ENCODE assay signal across 8 cellular contexts in the genomic region with DNA sequence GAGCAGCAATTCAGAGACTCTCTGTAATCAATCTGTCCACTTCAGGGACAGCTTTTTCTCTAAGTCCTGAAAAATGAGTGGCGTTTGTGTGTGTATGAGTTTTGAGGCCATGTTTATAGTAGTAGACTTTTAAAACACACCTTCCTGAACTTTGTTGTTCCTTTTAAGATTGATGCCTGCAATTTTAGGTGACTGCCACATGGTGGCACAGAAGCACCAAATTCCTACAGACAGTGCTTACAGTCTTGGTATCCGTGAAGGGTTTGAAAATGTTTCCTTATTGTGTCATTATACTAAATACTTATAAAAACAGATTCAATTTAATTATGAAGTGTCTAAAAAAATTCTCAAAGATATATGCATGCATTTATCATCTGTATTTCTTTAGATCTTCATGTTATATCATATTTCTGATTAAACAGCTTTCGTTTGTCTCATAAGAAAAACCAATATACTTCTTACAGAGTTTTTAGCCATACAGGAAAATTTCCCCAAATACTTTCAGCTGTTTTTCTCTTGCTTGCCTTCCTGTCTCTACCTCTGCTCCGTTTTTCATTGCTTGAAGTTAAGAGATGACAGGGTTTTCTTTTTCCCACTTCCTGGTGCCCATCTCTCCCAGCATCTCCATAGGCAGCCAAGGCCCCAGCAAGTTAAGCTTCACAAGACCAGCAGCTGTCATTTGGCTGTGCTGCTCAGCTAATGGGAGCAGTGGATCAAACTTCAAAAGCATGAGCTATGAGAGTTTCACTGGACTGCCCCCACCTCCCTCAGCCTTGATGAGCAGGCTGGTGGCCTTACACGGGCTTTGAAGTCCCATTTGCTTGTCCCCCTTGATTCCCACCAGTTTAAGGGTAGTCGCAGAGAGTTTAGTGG.
DNase-seq lines count a peak whose midpoint lies in the region; ATAC-seq and TF ChIP-seq lines count a peak whose summit lies in the region.

No MANE protein-coding gene starts in this region.

- H3K27ac ChIP-seq in esophagus squamous epithelium (no peak overlapping the region), testis (no peak overlapping the region), ovary (no peak overlapping the region)

- no peaks in the 10 kb centered on the region for H3K36me3 Mint-ChIP-seq in natural killer cell

- H3K27me3 Mint-ChIP-seq in natural killer cell (ENCODE audit: low read depth in 2 of 2) = peaks cover 0 to 4% of the 10 kb centered on the region in 2 donors

- no peak overlapping the region for H3K27ac Mint-ChIP-seq in natural killer cell

- H3K4me1 ChIP-seq in esophagus squamous epithelium (peaks cover 0 to 3% (median 0%) of the 10 kb centered on the region in 3 donors), testis (no peaks in the 10 kb centered on the region), ovary (ENCODE audit: insufficient read depth) (no peaks in the 10 kb centered on the region)

- no peaks in the 10 kb centered on the region for H3K9me3 Mint-ChIP-seq in natural killer cell

- H3K4me3 ChIP-seq in esophagus squamous epithelium (no peak overlapping the region), testis (no peak overlapping the region), ovary (no peak overlapping the region)

- H3K36me3 ChIP-seq in esophagus squamous epithelium (no peaks in the 10 kb centered on the region), testis (ENCODE audit: low read depth, missing control alignments) (no peaks in the 10 kb centered on the region), ovary (no peaks in the 10 kb centered on the region)

- H3K27me3 ChIP-seq in esophagus squamous epithelium = no peaks in the 10 kb centered on the region
- H3K27me3 ChIP-seq in testis = no peaks in the 10 kb centered on the region
- H3K27me3 ChIP-seq in ovary = no peaks in the 10 kb centered on the region

- no peak overlapping the region for H3K4me3 Mint-ChIP-seq in natural killer cell

- ATAC-seq in GM18868 (IDR thresholded peaks at IDR 0.05; ENCODE audit: unreplicated experiment) = peak; percentile 63
- no peak for ATAC-seq in natural killer cell

- H3K4me1 Mint-ChIP-seq in natural killer cell = no peaks in the 10 kb centered on the region

- peak; percentile 65 for TF ChIP-seq CTCF in AG09319 (IDR thresholded peaks at IDR 0.05; ENCODE audit: low read depth, low read length)
- TF ChIP-seq CTCF in esophagus squamous epithelium (IDR thresholded peaks at IDR 0.05) = peak; percentile 16 to 80 (median 43)
- TF ChIP-seq CTCF in testis (IDR thresholded peaks at IDR 0.05) = peak; percentile 31 to 76 (median 58)
- TF ChIP-seq CTCF in ovary (IDR thresholded peaks at IDR 0.05) = no peak
- no peak for TF ChIP-seq CTCF in natural killer cell (IDR thresholded peaks at IDR 0.05)

- intact Hi-C loops in esophagus squamous epithelium (cut with DNase I) = no loop called here
- intact Hi-C loops in testis (cut with DNase I; ENCODE audit: low total_unique reads) = no loop called here
- intact Hi-C loops in ovary (cut with DNase I) = no loop called here
- intact Hi-C loops in natural killer cell (cut with micrococcal nuclease) = no loop called here

- TF ChIP-seq POLR2A in esophagus squamous epithelium (IDR thresholded peaks at IDR 0.05) (no peak), testis (IDR thresholded peaks at IDR 0.05) (no peak), ovary (IDR thresholded peaks at IDR 0.05) (no peak)

- H3K9me3 ChIP-seq in esophagus squamous epithelium (peaks cover 0 to 3% (median 0%) of the 10 kb centered on the region in 3 donors), testis (no peaks in the 10 kb centered on the region), ovary (no peaks in the 10 kb centered on the region)

- DNase-seq in AG09319 (ENCODE audit: extremely low read depth, low read depth) (no peak), NCI-H69 (lab: John Stamatoyannopoulos, UW) (peak; percentile 10), esophagus squamous epithelium (lab: John Stamatoyannopoulos, UW) (no peak), testis (no peak), NCI-H774 (lab: John Stamatoyannopoulos, UW) (no peak), ovary (no peak), natural killer cell (no peak)

- 67 to 74% methylated on average over 6 of the region's 6 CpGs for WGBS in esophagus squamous epithelium, 2 donors
- WGBS in testis, 2 donors = 82 to 85% methylated on average over 6 of the region's 6 CpGs
- WGBS in ovary, 3 donors = 69 to 74% (median 71%) methylated on average over 6 of the region's 6 CpGs

- no peak for TF ChIP-seq EP300 in ovary (IDR thresholded peaks at IDR 0.05)

Comparison
In these comparisons a context has a peak if more than half of its experiments do, and no peak if none do; other contexts are left out.
1. CTCF ChIP-seq: peak in AG09319 (single experiment), esophagus squamous epithelium (6 of 6) and testis (3 of 3); none in ovary (0 of 3) and natural killer cell (single experiment).